ENCODE assay signal across 29 cellular contexts in genomic region chr22:22796729-22797128, GRCh38.
"Had no signal": no experiment of that assay in that cellular context is flagged by ENCODE, and none has a peak within 500 bp of the region (broad histone marks: within the 10 kb centered on the region; RNA-seq: fewer than 3 reads in every experiment).

No MANE protein-coding gene starts in this region.

- H3K27ac ChIP-seq: ascending aorta, breast epithelium, cardiac muscle cell, coronary artery, dorsolateral prefrontal cortex had no signal

- H3K4me3 Mint-ChIP-seq: activated B cell treated with CpG ODN at 0.5 μM for 24 hours; activated CD8-positive, alpha-beta T cell treated with anti-CD3 and anti-CD28 coated beads for 36 hours; activated naive CD8-positive, alpha-beta T cell; activated T-cell treated with anti-CD3 and anti-CD28 coated beads, Interleukin-2, amount 50 U/mL, for 4 hours; activated T-helper 17 cell treated with anti-CD3 and anti-CD28 coated beads, Interleukin-2, amount 50 U/mL, for 72 hours; brain; dendritic cell treated with granulocyte-macrophage colony-stimulating factor and Interleukin-4, amounts not matched to agents 40 ng/mL and 50 ng/mL, for 4 days had no signal

- H3K27me3 Mint-ChIP-seq: activated CD8-positive, alpha-beta T cell treated with anti-CD3 and anti-CD28 coated beads for 36 hours; activated naive CD8-positive, alpha-beta T cell; activated T-helper 17 cell treated with anti-CD3 and anti-CD28 coated beads, Interleukin-2, amount 50 U/mL, for 72 hours had no signal

- ATAC-seq: activated CD4-positive, CD25-positive, alpha-beta regulatory T cell treated with anti-CD3 and anti-CD28 coated beads, Interleukin-2, amount 50 U/mL, for 24 hours; activated CD8-positive, alpha-beta T cell treated with anti-CD3 and anti-CD28 coated beads for 36 hours; activated T-cell treated with anti-CD3 and anti-CD28 coated beads, Interleukin-2, amount 50 U/mL, for 4 hours; activated T-helper 17 cell treated with anti-CD3 and anti-CD28 coated beads, Interleukin-2, amount 50 U/mL, for 72 hours had no signal

- H3K27me3 ChIP-seq: ascending aorta, breast epithelium, cardiac muscle cell had no signal

- H3K4me3 ChIP-seq: ascending aorta, breast epithelium, cardiac muscle cell, coronary artery, dorsolateral prefrontal cortex had no signal

- FAIRE-seq: frontal cortex had no signal

- H3K36me3 ChIP-seq: ascending aorta, breast epithelium, cardiac muscle cell had no signal

- DNase-seq: activated B cell treated with CpG ODN at 0.5 μM for 24 hours; activated CD4-positive, alpha-beta T cell treated with anti-CD3 and anti-CD28 coated beads for 48 hours; activated CD4-positive, alpha-beta T cell treated with anti-CD3 and anti-CD28 coated beads, Interleukin-2, amount 50 U/mL, for 1 hour; activated CD4-positive, alpha-beta T cell treated with anti-CD3 and anti-CD28 coated beads, Interleukin-2, amount 50 U/mL, for 48 hours; activated CD8-positive, alpha-beta memory T cell treated with anti-CD3 and anti-CD28 coated beads for 24 hours; activated CD8-positive, alpha-beta T cell treated with anti-CD3 and anti-CD28 coated beads for 36 hours; activated effector memory CD4-positive, alpha-beta T cell treated with Interleukin-2 at 50 U/mL for 16 hours; activated gamma-delta T cell treated with Interleukin-2 at 50 U/mL for 16 hours; activated naive CD4-positive, alpha-beta T cell treated with anti-CD3 and anti-CD28 coated beads, Interleukin-2, amount 50 U/mL, for 16 hours; activated naive CD4-positive, alpha-beta T cell treated with Interleukin-2 at 50 U/mL for 16 hours; activated T-cell treated with anti-CD3 and anti-CD28 coated beads, Interleukin-2, amount 50 U/mL, for 4 hours; amniotic stem cell; central memory CD4-positive, alpha-beta T cell; dorsolateral prefrontal cortex; effector memory CD4-positive, alpha-beta T cell; foreskin fibroblast; hippocampal formation; T-helper 1 cell; T-helper 2 cell had no signal

- H3K36me3 Mint-ChIP-seq: activated naive CD8-positive, alpha-beta T cell; brain had no signal

- H3K27ac Mint-ChIP-seq: activated B cell treated with CpG ODN at 0.5 μM for 24 hours; activated CD8-positive, alpha-beta T cell treated with anti-CD3 and anti-CD28 coated beads for 36 hours; activated naive CD8-positive, alpha-beta T cell; activated T-helper 17 cell treated with anti-CD3 and anti-CD28 coated beads, Interleukin-2, amount 50 U/mL, for 72 hours; brain; dendritic cell treated with granulocyte-macrophage colony-stimulating factor and Interleukin-4, amounts not matched to agents 40 ng/mL and 50 ng/mL, for 4 days had no signal

- H3K9me3 Mint-ChIP-seq: activated CD8-positive, alpha-beta T cell treated with anti-CD3 and anti-CD28 coated beads for 36 hours; activated T-cell treated with anti-CD3 and anti-CD28 coated beads, Interleukin-2, amount 50 U/mL, for 4 hours; activated T-helper 17 cell treated with anti-CD3 and anti-CD28 coated beads, Interleukin-2, amount 50 U/mL, for 72 hours; dendritic cell treated with granulocyte-macrophage colony-stimulating factor and Interleukin-4, amounts not matched to agents 40 ng/mL and 50 ng/mL, for 4 days had no signal

- H3K4me1 Mint-ChIP-seq: brain had no signal

- H3K9me3 ChIP-seq: ascending aorta, breast epithelium had no signal

- H3K4me1 ChIP-seq: ascending aorta, breast epithelium had no signal
